ENCODE assay signal across 1 cellular context in the genomic region with DNA sequence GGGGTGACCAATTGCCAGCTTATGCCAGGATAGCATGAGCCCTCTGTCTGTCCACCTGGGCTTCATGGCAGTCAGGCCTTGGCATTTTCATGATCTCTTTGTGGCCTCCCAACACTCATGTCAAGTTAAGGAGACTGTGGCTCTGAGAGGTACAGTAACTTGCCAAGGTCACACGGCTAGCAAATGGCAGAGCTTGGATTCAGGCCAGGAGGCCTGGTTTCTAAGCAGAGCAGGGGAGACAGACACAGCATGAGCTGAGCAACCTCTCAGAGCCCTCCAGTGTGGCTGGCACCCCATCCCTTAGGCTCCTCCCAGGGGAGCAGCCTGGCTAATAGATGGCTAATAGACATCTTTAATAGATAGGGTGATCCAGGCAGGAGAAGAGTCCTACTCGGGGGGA.
TF ChIP-seq lines count a peak whose summit lies in the region.

No MANE protein-coding gene starts in this region.

TF ChIP-seq in A549, 52 proteins besides CTCF, POLR2A, EP300 and RAD21:
- TF ChIP-seq, protein P1, sequence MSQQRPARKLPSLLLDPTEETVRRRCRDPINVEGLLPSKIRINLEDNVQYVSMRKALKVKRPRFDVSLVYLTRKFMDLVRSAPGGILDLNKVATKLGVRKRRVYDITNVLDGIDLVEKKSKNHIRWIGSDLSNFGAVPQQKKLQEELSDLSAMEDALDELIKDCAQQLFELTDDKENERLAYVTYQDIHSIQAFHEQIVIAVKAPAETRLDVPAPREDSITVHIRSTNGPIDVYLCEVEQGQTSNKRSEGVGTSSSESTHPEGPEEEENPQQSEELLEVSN (IDR thresholded peaks at IDR 0.05; ENCODE audit: borderline replicate concordance, low read depth), result no peak
- TF ChIP-seq POLR2AphosphoS2 (conservative IDR thresholded peaks at IDR 0.05; ENCODE audit: low read length), result no peak
- no peak for TF ChIP-seq BHLHE40 (IDR thresholded peaks at IDR 0.05; ENCODE audit: low read depth, low read length)
